In the genomic region with DNA sequence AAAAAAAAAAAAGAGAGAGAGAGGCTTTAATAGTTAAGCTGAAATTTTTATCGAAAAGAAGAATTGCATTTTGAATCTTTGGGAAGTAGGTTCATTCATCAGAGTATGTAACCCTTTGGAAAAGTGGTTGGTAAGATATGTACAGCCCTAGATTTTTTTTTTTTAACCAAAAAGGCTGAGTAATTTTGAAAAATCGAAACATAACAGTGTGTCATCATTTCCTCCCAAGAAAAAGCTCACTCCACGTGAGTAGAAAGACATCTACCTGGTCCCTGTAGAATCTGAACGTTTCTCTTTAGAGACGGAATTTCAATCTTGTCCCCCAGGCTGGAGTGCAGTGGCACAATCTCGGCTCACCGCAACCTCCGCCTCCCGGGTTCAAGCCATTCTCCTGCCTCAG, we compare ENCODE assay signal across 26 cellular contexts. TPM values are rescaled to one million over a fixed set of nuclear protein-coding genes. Genes with fewer than 3 reads are reported as not detected.
DNase-seq lines count a peak whose midpoint lies in the region; ATAC-seq, FAIRE-seq and TF ChIP-seq lines count a peak whose summit lies in the region.
"Had no signal": no experiment of that assay in that cellular context is flagged by ENCODE, and none has a peak within 500 bp of the region (broad histone marks: within the 10 kb centered on the region; RNA-seq: fewer than 3 reads in every experiment).

No MANE protein-coding gene starts in this region.

- SMC1A ChIA-PET in GM12878 (lab: Charles Lee; ENCODE audit: uncharacterized antibody, unreplicated experiment): no interaction called here

- H3K27ac Mint-ChIP-seq in activated CD4-positive, alpha-beta T cell treated with anti-CD3 and anti-CD28 coated beads, Interleukin-2, amount 10 ng/mL, durations not matched to agents 24 days and 14 days: no peak overlapping the region
- H3K27ac Mint-ChIP-seq: CD14-positive monocyte; CD4-positive, alpha-beta T cell; CD8-positive, alpha-beta memory T cell had no signal

- 34% methylated on average over 9 of the region's 9 CpGs for WGBS in GM12878 (ENCODE audit: insufficient coverage, insufficient replicate concordance, low lambda C conversion rate, missing lambda C conversion rate)
- WGBS in mammary epithelial cell (ENCODE audit: low coverage, missing lambda C conversion rate): 38% methylated on average over 3 of the region's 9 CpGs

- in situ Hi-C loops in GM12878 (cut with MboI) (no loop called here), mammary epithelial cell (cut with MboI; ENCODE audit: low sequenced_read_pairs in 2 of 2) (no loop called here)

- H3K27me3 ChIP-seq in MM.1S (replicated peaks; ENCODE audit: insufficient read depth, low read length) (no peaks in the 10 kb centered on the region), GM12878 (replicated peaks in 1 of 2; ENCODE audit: control insufficient read depth in 2 of 2, insufficient read depth in 2 of 2, low read length in 1 of 2) (no peaks in the 10 kb centered on the region), mammary epithelial cell (ENCODE audit: insufficient read depth, low read length) (peaks cover 2% of the 10 kb centered on the region)
- H3K27me3 ChIP-seq: BE2C had no signal

- H2AFZ ChIP-seq in MM.1S (ENCODE audit: low read length) (no peak overlapping the region), GM12878 (ENCODE audit: control insufficient read depth, low read depth, low read length) (no peak overlapping the region), mammary epithelial cell (ENCODE audit: low read depth, low read length) (no peak overlapping the region)
- H2AFZ ChIP-seq: GM23248 had no signal

- H4K20me1 ChIP-seq in MM.1S (ENCODE audit: insufficient read depth, low read length) (no peaks in the 10 kb centered on the region), GM12878 (ENCODE audit: control insufficient read depth, insufficient read depth) (no peaks in the 10 kb centered on the region), mammary epithelial cell (ENCODE audit: insufficient read depth, low read length) (no peaks in the 10 kb centered on the region)

- H3K9me3 ChIP-seq in MM.1S (replicated peaks; ENCODE audit: insufficient read depth, low read length): no peaks in the 10 kb centered on the region
- H3K9me3 ChIP-seq in GM12878 (replicated peaks; ENCODE audit: control insufficient read depth, insufficient read depth, low read length): no peaks in the 10 kb centered on the region; the same call in 2 of the 3 replicates
- H3K9me3 ChIP-seq in mammary epithelial cell (replicated peaks; ENCODE audit: insufficient read depth, low read length): peaks cover 13% of the 10 kb centered on the region
- H3K9me3 ChIP-seq: BE2C; BLaER1 treated with 17β-estradiol and CSF1 and Interleukin-3, amounts not matched to agents 10 nM and 100 nM had no signal

- POLR2A ChIA-PET in GM12878 (lab: Charles Lee): no interaction called here

- intact Hi-C loops in activated CD4-positive, alpha-beta T cell treated with anti-CD3 and anti-CD28 coated beads, Interleukin-2, amount 10 ng/mL, durations not matched to agents 24 days and 14 days (cut with micrococcal nuclease): no loop called here
- intact Hi-C loops in GM12878 (cut with micrococcal nuclease; ENCODE audit: unreplicated experiment) (no loop called here), mammary epithelial cell (cut with micrococcal nuclease) (no loop called here)

- H3K36me3 ChIP-seq in MM.1S (replicated peaks; ENCODE audit: insufficient read depth, low read length) (no peaks in the 10 kb centered on the region), GM12878 (ENCODE audit: control insufficient read depth in 2 of 2, insufficient read depth in 2 of 2, low read length in 1 of 2) (no peaks in the 10 kb centered on the region), mammary epithelial cell (ENCODE audit: insufficient read depth, low read length) (no peaks in the 10 kb centered on the region)
- H3K36me3 ChIP-seq: BE2C; BLaER1 treated with 17β-estradiol and CSF1 and Interleukin-3, amounts not matched to agents 10 nM and 100 nM had no signal

- TF ChIP-seq RAD21 in GM12878 (IDR thresholded peaks at IDR 0.05; ENCODE audit: insufficient read depth, low read depth, low read length): no peak

- H3K36me3 Mint-ChIP-seq in activated CD4-positive, alpha-beta T cell treated with anti-CD3 and anti-CD28 coated beads, Interleukin-2, amount 10 ng/mL, durations not matched to agents 24 days and 14 days (ENCODE audit: low read depth): no peaks in the 10 kb centered on the region
- H3K36me3 Mint-ChIP-seq: CD14-positive monocyte; CD8-positive, alpha-beta memory T cell had no signal

- H3K79me2 ChIP-seq in MM.1S (ENCODE audit: low read length): no peaks in the 10 kb centered on the region
- H3K79me2 ChIP-seq in GM12878 (ENCODE audit: control insufficient read depth, insufficient read depth, low read length): no peaks in the 10 kb centered on the region
- H3K79me2 ChIP-seq in mammary epithelial cell (ENCODE audit: insufficient read depth, low read length): no peaks in the 10 kb centered on the region

- dilution Hi-C loops in mammary epithelial cell (cut with HindIII; ENCODE audit: low sequenced_read_pairs): no loop called here

- peak; percentile 8 for DNase-seq in activated CD4-positive, alpha-beta T cell treated with anti-CD3 and anti-CD28 coated beads, Interleukin-2, amount 10 ng/mL, durations not matched to agents 24 days and 14 days
- no peak for DNase-seq in activated CD4-positive, alpha-beta T cell treated with anti-CD3 and anti-CD28 coated beads, Interleukin-2, amount 50 U/mL, for 48 hours
- peak; percentile 11 for DNase-seq in MM.1S
- DNase-seq in GM12878 (ENCODE audit: low read depth, low spot score): no peak
- no peak for DNase-seq in mammary epithelial cell
- DNase-seq in stimulated activated CD8-positive, alpha-beta memory T cell treated with anti-CD3 and anti-CD28 coated beads, Interleukin-4, amount 100 ng/mL, for 48 hours: no peak
- no peak for DNase-seq in NCI-H146 (lab: John Stamatoyannopoulos, UW)
- DNase-seq: AML-193; BE2C; CD4-positive, alpha-beta T cell; CD8-positive, alpha-beta memory T cell; DMS 273 treated with DMSO at 0.1 percent for 48 hours; DMS79; GM23248; H7 had no signal

- CTCF ChIA-PET in GM12878 (lab: Yijun Ruan, JAX): no interaction called here
- CTCF ChIA-PET in mammary epithelial cell (lab: Charles Lee; ENCODE audit: low non-redundant PET): no interaction called here

- peaks cover 9% of the 10 kb centered on the region for H3K27me3 Mint-ChIP-seq in activated CD4-positive, alpha-beta T cell treated with anti-CD3 and anti-CD28 coated beads, Interleukin-2, amount 10 ng/mL, durations not matched to agents 24 days and 14 days

- H3F3A ChIP-seq in MM.1S (ENCODE audit: insufficient read depth, low read length): no peaks in the 10 kb centered on the region; the same call in 1 of the 2 replicates

- ATAC-seq in GM12878 (0 out of 3 replicates have a peak, but pooled peaks have one; percentile 26), HG02973 (IDR thresholded peaks at IDR 0.05; ENCODE audit: unreplicated experiment) (no peak)
- ATAC-seq: HCT116 had no signal

- no peaks in the 10 kb centered on the region for H3K4me1 Mint-ChIP-seq in activated CD4-positive, alpha-beta T cell treated with anti-CD3 and anti-CD28 coated beads, Interleukin-2, amount 10 ng/mL, durations not matched to agents 24 days and 14 days
- H3K4me1 Mint-ChIP-seq: CD14-positive monocyte had no signal

- H3K4me3 ChIP-seq in MM.1S (ENCODE audit: low read length) (no peak overlapping the region), GM12878 (no peak overlapping the region), mammary epithelial cell (replicated peaks in 1 of 3; ENCODE audit: insufficient read depth in 1 of 3, low read depth in 2 of 3, low read length in 3 of 3) (no peak overlapping the region)
- H3K4me3 ChIP-seq: BLaER1 treated with 17β-estradiol and CSF1 and Interleukin-3, amounts not matched to agents 10 nM and 100 nM; GM23248 had no signal

- TF ChIP-seq CTCF in MM.1S (IDR thresholded peaks at IDR 0.05; ENCODE audit: low read length) (no peak), GM12878 (IDR thresholded peaks at IDR 0.05 in 2 of 3, conservative IDR thresholded peaks at IDR 0.05 in 1 of 3; ENCODE audit: control insufficient read depth in 2 of 3, extremely low read depth in 1 of 3, insufficient read depth in 1 of 3, low read depth in 3 of 3, low read length in 3 of 3) (no peak), mammary epithelial cell (conservative IDR thresholded peaks at IDR 0.05 in 1 of 2, IDR thresholded peaks at IDR 0.05 in 1 of 2; ENCODE audit: extremely low read depth in 1 of 2, insufficient read depth in 1 of 2, low read depth in 1 of 2, low read length in 2 of 2) (no peak)

- RAD21 ChIA-PET in GM12878 (lab: Charles Lee; ENCODE audit: unreplicated experiment): no interaction called here

- H3K4me1 ChIP-seq in MM.1S (ENCODE audit: low read length) (no peaks in the 10 kb centered on the region), GM12878 (ENCODE audit: control insufficient read depth, insufficient read depth, low read length) (no peaks in the 10 kb centered on the region), mammary epithelial cell (ENCODE audit: insufficient read depth, low read length) (no peaks in the 10 kb centered on the region)
- H3K4me1 ChIP-seq: BE2C; BLaER1 treated with 17β-estradiol and CSF1 and Interleukin-3, amounts not matched to agents 10 nM and 100 nM had no signal

- H3K27ac ChIP-seq in MM.1S (ENCODE audit: low read length) (no peak overlapping the region), GM12878 (ENCODE audit: control insufficient read depth, insufficient read depth) (no peak overlapping the region), mammary epithelial cell (ENCODE audit: insufficient read depth, low read depth, low read length) (no peak overlapping the region)
- H3K27ac ChIP-seq: 22Rv1; BLaER1 treated with 17β-estradiol and CSF1 and Interleukin-3, amounts not matched to agents 10 nM and 100 nM; GM23248 had no signal

- TF ChIP-seq EP300 in GM12878 (IDR thresholded peaks at IDR 0.05; ENCODE audit: borderline replicate concordance in 1 of 2, control insufficient read depth in 1 of 2, low read depth in 2 of 2, low read length in 2 of 2): no peak

- H3K9ac ChIP-seq in MM.1S (ENCODE audit: low read length) (no peak overlapping the region), GM12878 (ENCODE audit: control insufficient read depth, insufficient read depth, low read length) (no peak overlapping the region), mammary epithelial cell (ENCODE audit: insufficient read depth, low read length) (no peak overlapping the region)
- H3K9ac ChIP-seq: BLaER1 treated with 17β-estradiol and CSF1 and Interleukin-3, amounts not matched to agents 10 nM and 100 nM; GM23248 had no signal

- H3K4me3 Mint-ChIP-seq in activated CD4-positive, alpha-beta T cell treated with anti-CD3 and anti-CD28 coated beads, Interleukin-2, amount 10 ng/mL, durations not matched to agents 24 days and 14 days: no peak overlapping the region
- H3K4me3 Mint-ChIP-seq: CD14-positive monocyte; CD4-positive, alpha-beta T cell; CD8-positive, alpha-beta memory T cell had no signal

- FAIRE-seq in GM12878 (lab: Jason Lieb, UNC): no peak
- FAIRE-seq: A204.1, D721Med, G401.6, GM19239, H1 had no signal

- TF ChIP-seq POLR2A in GM12878 (IDR thresholded peaks at IDR 0.05; ENCODE audit: low read depth, low read length): no peak

- BruUV-seq in GM12878 (replicated peaks; lab: Mats Ljungman, UMichigan): no TSS peak
- no TSS peak for BruUV-seq in mammary epithelial cell (replicated peaks; lab: Mats Ljungman, UMichigan)

- H3K4me2 ChIP-seq in MM.1S (ENCODE audit: low read depth, low read length) (no peak overlapping the region), GM12878 (ENCODE audit: control insufficient read depth, insufficient read depth) (no peak overlapping the region), mammary epithelial cell (ENCODE audit: insufficient read depth, low read depth, low read length) (no peak overlapping the region)
- H3K4me2 ChIP-seq: BLaER1 treated with 17β-estradiol and CSF1 and Interleukin-3, amounts not matched to agents 10 nM and 100 nM had no signal

- no peaks in the 10 kb centered on the region for H3K9me2 ChIP-seq in MM.1S (replicated peaks; ENCODE audit: insufficient read depth, low read length)

- no peaks in the 10 kb centered on the region for H3K9me3 Mint-ChIP-seq in activated CD4-positive, alpha-beta T cell treated with anti-CD3 and anti-CD28 coated beads, Interleukin-2, amount 10 ng/mL, durations not matched to agents 24 days and 14 days
- H3K9me3 Mint-ChIP-seq: CD4-positive, alpha-beta T cell had no signal

RNA-seq across cellular contexts. Expression of gene SHOX, which starts 16.2 kb away (rescaled TPM):
- not detected in 2 replicates for total RNA-seq in activated CD4-positive, alpha-beta T cell treated with anti-CD3 and anti-CD28 coated beads, Interleukin-2, amount 10 ng/mL, durations not matched to agents 24 days and 14 days
- not detected in 2 replicates for total RNA-seq in GM12878 (2013; cell fraction: nucleolus; rRNA removed)
- not detected in 2 replicates for total RNA-seq in GM12878 (2014; rRNA removed)
- total RNA-seq in GM12878 (2014; rRNA removed; fragmentation: Illumina TruSeq; extraction: Trizol): not detected in 2 replicates
- total RNA-seq in GM12878 (2021): not detected in 2 replicates
- polyA plus RNA-seq in GM12878 (2011; ENCODE audit: low read depth): not detected
- 0.22 and 0.42 TPM in 2 replicates for polyA plus RNA-seq in GM12878 (2011; rRNA removed)
- 0.25 and 0.38 TPM in 2 replicates for polyA plus RNA-seq in GM12878 (2011; cell fraction: cytosol; rRNA removed)
- polyA plus RNA-seq in GM12878 (2011; cell fraction: nucleus; rRNA removed): 0.93 and 1.6 TPM in 2 replicates
- polyA plus RNA-seq in GM12878 (2012): not detected in 2 replicates
- polyA plus RNA-seq in GM12878 (2014; fragmentation: Illumina TruSeq; extraction: Trizol): not detected in 2 replicates
- polyA plus RNA-seq in GM12878 (2014; fragmentation: Nextera tagmentation; extraction: Ambion mirVana): not detected
- not detected in 2 replicates for polyA plus RNA-seq in GM12878 (2014; rRNA removed)
- not detected for polyA plus RNA-seq in GM12878 (2016; fragmentation: Nextera tagmentation; extraction: Ambion mirVana)
- 0.37 and 0.46 TPM in 2 replicates for polyA minus RNA-seq in GM12878 (2011; rRNA and poly(A)+ RNA removed)
- 0.52 TPM in 1 of 2 replicates, not detected in the other for polyA minus RNA-seq in GM12878 (2011; cell fraction: cytosol; rRNA and poly(A)+ RNA removed)
- 0.24 and 1.1 TPM in 2 replicates for polyA minus RNA-seq in GM12878 (2011; cell fraction: nucleus; rRNA and poly(A)+ RNA removed)
- not detected for total RNA-seq in mammary epithelial cell
- not detected for polyA plus RNA-seq in mammary epithelial cell
- polyA minus RNA-seq in mammary epithelial cell: not detected
- total RNA-seq: CD4-positive, alpha-beta T cell; CD8-positive, alpha-beta memory T cell; GM23248; H7 had no signal
- polyA plus RNA-seq: AG04450; CD14-positive monocyte; CD8-positive, alpha-beta memory T cell; GM23248 had no signal

Comparison
In these comparisons a context has a peak if more than half of its experiments do, and no peak if none do; other contexts are left out.
1. DNase-seq: peak in activated CD4-positive, alpha-beta T cell treated with anti-CD3 and anti-CD28 coated beads, Interleukin-2, amount 10 ng/mL, durations not matched to agents 24 days and 14 days (single experiment) and MM.1S (single experiment); none in activated CD4-positive, alpha-beta T cell treated with anti-CD3 and anti-CD28 coated beads, Interleukin-2, amount 50 U/mL, for 48 hours (0 of 2), GM12878 (single experiment), mammary epithelial cell (single experiment), stimulated activated CD8-positive, alpha-beta memory T cell treated with anti-CD3 and anti-CD28 coated beads, Interleukin-4, amount 100 ng/mL, for 48 hours (single experiment) and NCI-H146 (single experiment).